1 cellular context compared by ENCODE assay signal in the genomic region with DNA sequence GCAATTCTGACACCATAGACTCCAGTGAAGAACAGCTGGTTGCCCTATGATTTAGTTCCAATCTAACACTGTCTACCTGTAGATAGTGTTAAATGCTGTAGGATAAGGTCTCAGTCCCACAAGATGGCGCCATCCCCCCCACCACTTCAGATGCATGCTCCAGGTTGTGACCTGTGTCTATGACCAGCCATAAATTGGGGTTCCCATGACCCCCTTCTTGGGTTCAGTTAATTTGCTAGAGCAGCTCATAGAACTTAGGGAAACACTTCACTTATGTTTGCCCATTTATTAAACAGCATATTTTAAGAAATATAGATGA.
TF ChIP-seq lines count a peak whose summit lies in the region.

No MANE protein-coding gene starts in this region.

TF ChIP-seq in GM12878, 131 proteins besides CTCF, POLR2A, EP300 and RAD21:
- TF ChIP-seq E2F8 (IDR thresholded peaks at IDR 0.05; ENCODE audit: low read depth, partially characterized antibody) (no peak), E2F4 (IDR thresholded peaks at IDR 0.05; ENCODE audit: low read depth, low read length) (no peak), CEBPB (IDR thresholded peaks at IDR 0.05; ENCODE audit: borderline replicate concordance in 1 of 2, low read depth in 2 of 2, low read length in 2 of 2) (no peak), SMAD5 (IDR thresholded peaks at IDR 0.05; ENCODE audit: low read depth) (no peak), RFX5 (IDR thresholded peaks at IDR 0.05; ENCODE audit: low read depth, low read length) (no peak)
- TF ChIP-seq, protein P1, sequence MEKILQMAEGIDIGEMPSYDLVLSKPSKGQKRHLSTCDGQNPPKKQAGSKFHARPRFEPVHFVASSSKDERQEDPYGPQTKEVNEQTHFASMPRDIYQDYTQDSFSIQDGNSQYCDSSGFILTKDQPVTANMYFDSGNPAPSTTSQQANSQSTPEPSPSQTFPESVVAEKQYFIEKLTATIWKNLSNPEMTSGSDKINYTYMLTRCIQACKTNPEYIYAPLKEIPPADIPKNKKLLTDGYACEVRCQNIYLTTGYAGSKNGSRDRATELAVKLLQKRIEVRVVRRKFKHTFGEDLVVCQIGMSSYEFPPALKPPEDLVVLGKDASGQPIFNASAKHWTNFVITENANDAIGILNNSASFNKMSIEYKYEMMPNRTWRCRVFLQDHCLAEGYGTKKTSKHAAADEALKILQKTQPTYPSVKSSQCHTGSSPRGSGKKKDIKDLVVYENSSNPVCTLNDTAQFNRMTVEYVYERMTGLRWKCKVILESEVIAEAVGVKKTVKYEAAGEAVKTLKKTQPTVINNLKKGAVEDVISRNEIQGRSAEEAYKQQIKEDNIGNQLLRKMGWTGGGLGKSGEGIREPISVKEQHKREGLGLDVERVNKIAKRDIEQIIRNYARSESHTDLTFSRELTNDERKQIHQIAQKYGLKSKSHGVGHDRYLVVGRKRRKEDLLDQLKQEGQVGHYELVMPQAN (conservative IDR thresholded peaks at IDR 0.05) = no peak
TF ChIP-seq in GM12878: peak in this region for 0.
